21 cellular contexts compared by ENCODE assay signal in genomic region chr5:148060881-148061280, GRCh38. TPM values are rescaled to one million over a fixed set of nuclear protein-coding genes. Genes with fewer than 3 reads are reported as not detected.
DNase-seq lines count a peak whose midpoint lies in the region; ATAC-seq, FAIRE-seq and TF ChIP-seq lines count a peak whose summit lies in the region.
"Had no signal": no experiment of that assay in that cellular context is flagged by ENCODE, and none has a peak within 500 bp of the region (broad histone marks: within the 10 kb centered on the region; RNA-seq: fewer than 3 reads in every experiment).

No MANE protein-coding gene starts in this region.

- no peak overlapping the region for H3K4me3 ChIP-seq in epithelial cell of esophagus (ENCODE audit: low read length)
- H3K4me3 ChIP-seq: BLaER1 treated with 17β-estradiol and CSF1 and Interleukin-3, amounts not matched to agents 10 nM and 100 nM; GM12878 had no signal

- in situ Hi-C loops in Caki2 (cut with HindIII; ENCODE audit: low pct_unique_long_range_greater_than_20kb, low sequenced_read_pairs), result no loop called here

- H3K27ac Mint-ChIP-seq in mesothelial cell of epicardium, result no peak overlapping the region
- H3K27ac Mint-ChIP-seq: B cell; CD8-positive, alpha-beta T cell; HFFc6; IgD-negative memory B cell had no signal

- no peak overlapping the region for H3K4me3 Mint-ChIP-seq in mesothelial cell of epicardium
- H3K4me3 Mint-ChIP-seq: B cell; CD8-positive, alpha-beta T cell; HFFc6; IgD-negative memory B cell had no signal

- H3K27me3 Mint-ChIP-seq in mesothelial cell of epicardium (ENCODE audit: low read depth), result peaks cover 2% of the 10 kb centered on the region
- H3K27me3 Mint-ChIP-seq: B cell, IgD-negative memory B cell had no signal

- DNase-seq in Caki2 (ENCODE audit: low read depth), result peak; percentile 4
- DNase-seq in epithelial cell of esophagus (ENCODE audit: low read depth), result peak; percentile 54
- peak; percentile 65 for DNase-seq in kidney tubule cell (ENCODE audit: low spot score)
- DNase-seq in mesothelial cell of epicardium (ENCODE audit: low spot score in 2 of 2, unreplicated experiment in 2 of 2), result no peak
- no peak for DNase-seq in central memory CD4-positive, alpha-beta T cell
- DNase-seq in GM19239 (ENCODE audit: insufficient read length, low spot score), result no peak
- DNase-seq: CD8-positive, alpha-beta T cell; DMS 273 treated with DMSO at 0.1 percent for 48 hours; DND-41; EL; GOT3; H7; HFFc6 had no signal

- H3K4me1 Mint-ChIP-seq in mesothelial cell of epicardium, result peaks cover 5% of the 10 kb centered on the region
- H3K4me1 Mint-ChIP-seq: B cell had no signal

- FAIRE-seq in GM19239 (lab: Jason Lieb, UNC), result no peak
- FAIRE-seq: GM12878, HepG2 had no signal

- peaks cover 16% of the 10 kb centered on the region for H3K9me3 Mint-ChIP-seq in mesothelial cell of epicardium

- no peak for ATAC-seq in HG02981 (IDR thresholded peaks at IDR 0.05; ENCODE audit: unreplicated experiment)
- ATAC-seq: CD8-positive, alpha-beta T cell; GM12878; HCT116; HepG2 had no signal

- H3K36me3 Mint-ChIP-seq in mesothelial cell of epicardium, result peaks cover 24% of the 10 kb centered on the region
- H3K36me3 Mint-ChIP-seq: CD8-positive, alpha-beta T cell; IgD-negative memory B cell had no signal

- TF ChIP-seq CTCF in epithelial cell of esophagus (IDR thresholded peaks at IDR 0.05; ENCODE audit: insufficient read depth, low read depth, low read length, missing control alignments), result no peak
- no peak for TF ChIP-seq CTCF in mesothelial cell of epicardium (IDR thresholded peaks at IDR 0.05; ENCODE audit: unreplicated experiment)

RNA-seq across cellular contexts. Expression of gene SPINK5, which starts 2.9 kb away (rescaled TPM):
- total RNA-seq in Caki2 (2014; rRNA removed; shearing (Covaris generic); ENCODE audit: low replicate concordance), result 0.95 TPM in 1 of 2 replicates, not detected in the other
- 19.8 to 20.8 TPM (median 19.8 TPM) in 3 replicates for total RNA-seq in mesothelial cell of epicardium
- total RNA-seq: B cell; CD8-positive, alpha-beta T cell; G401; HepG2; HFFc6 had no signal

Comparison
In these comparisons a context has a peak if more than half of its experiments do, and no peak if none do; other contexts are left out.
1. DNase-seq: peak in Caki2 (single experiment), epithelial cell of esophagus (single experiment) and kidney tubule cell (single experiment); none in mesothelial cell of epicardium (0 of 2), central memory CD4-positive, alpha-beta T cell (single experiment) and GM19239 (single experiment).
2. RNA of gene SPINK5, which starts 2.9 kb away (total RNA-seq): 19.8 to 20.8 TPM in mesothelial cell of epicardium; 0.95 TPM in Caki2; every median in the first group is over 10 times any median in the second.